Comparison of ENCODE assay signal across 32 cellular contexts in the genomic region with DNA sequence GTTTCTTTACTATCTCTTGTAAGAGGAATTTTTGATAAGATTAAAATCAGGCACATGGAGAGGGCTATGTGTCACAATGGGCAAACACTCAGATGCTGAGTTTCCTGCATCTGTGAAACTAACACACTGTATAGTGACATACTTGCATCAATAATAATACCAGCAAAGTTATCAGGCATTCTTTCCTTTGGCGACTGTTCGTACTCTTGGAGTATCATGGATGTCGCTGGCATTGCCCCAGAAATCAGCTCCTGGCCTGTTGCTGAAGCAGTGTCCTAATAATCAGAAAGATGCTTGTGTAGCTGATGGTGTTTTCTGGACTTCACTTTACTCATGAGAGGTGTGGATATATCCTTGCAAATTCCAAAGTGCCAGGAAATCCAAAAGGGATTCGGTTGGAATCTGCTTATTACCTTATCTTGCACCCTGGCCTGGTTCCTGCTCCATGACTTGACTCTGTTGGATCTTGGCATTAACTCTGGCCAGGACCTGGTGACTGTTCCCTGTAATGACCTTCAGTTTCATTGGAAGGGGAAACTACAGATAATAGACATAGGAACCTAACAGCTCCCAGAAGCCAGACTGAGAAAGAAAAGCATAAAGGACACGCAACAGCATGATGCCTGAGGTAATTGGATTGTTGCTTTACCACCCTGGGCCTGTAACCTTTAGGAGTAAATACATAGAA.
"Had no signal": no experiment of that assay in that cellular context is flagged by ENCODE, and none has a peak within 500 bp of the region (broad histone marks: within the 10 kb centered on the region; RNA-seq: fewer than 3 reads in every experiment).

No MANE protein-coding gene starts in this region.

- H3K9me3 ChIP-seq: MG63, SJCRH30 had no signal

- H3K27ac Mint-ChIP-seq: activated CD4-positive, alpha-beta memory T cell treated with anti-CD3 and anti-CD28 coated beads, Interleukin-2, amount 10 ng/mL, durations not matched to agents 7 days and 5 days; activated CD8-positive, alpha-beta memory T cell treated with anti-CD3 and anti-CD28 coated beads, Interleukin-2, amount 10 ng/mL, durations not matched to agents 7 days and 5 days; activated naive CD4-positive, alpha-beta T cell treated with anti-CD3 and anti-CD28 coated beads, Interleukin-2, amount 10 ng/mL, durations not matched to agents 7 days and 5 days; activated naive CD8-positive, alpha-beta T cell; activated naive CD8-positive, alpha-beta T cell treated with anti-CD3 and anti-CD28 coated beads, Interleukin-2, amount 50 U/mL, for 24 hours had no signal

- H3K4me3 ChIP-seq: MG63, PC-9, SJCRH30, SK-N-MC had no signal

- H3K27me3 ChIP-seq: brain microvascular endothelial cell, MG63, SJCRH30 had no signal

- H3K4me3 Mint-ChIP-seq: activated CD4-positive, alpha-beta memory T cell treated with anti-CD3 and anti-CD28 coated beads, Interleukin-2, amount 10 ng/mL, durations not matched to agents 7 days and 5 days; activated CD8-positive, alpha-beta memory T cell treated with anti-CD3 and anti-CD28 coated beads, Interleukin-2, amount 10 ng/mL, durations not matched to agents 7 days and 5 days; activated naive CD4-positive, alpha-beta T cell treated with anti-CD3 and anti-CD28 coated beads, Interleukin-2, amount 10 ng/mL, durations not matched to agents 7 days and 5 days; activated naive CD8-positive, alpha-beta T cell; activated naive CD8-positive, alpha-beta T cell treated with anti-CD3 and anti-CD28 coated beads, Interleukin-2, amount 50 U/mL, for 24 hours; central memory CD8-positive, alpha-beta T cell had no signal

- DNase-seq: activated CD4-positive, alpha-beta memory T cell treated with anti-CD3 and anti-CD28 coated beads, Interleukin-2, amount 10 ng/mL, durations not matched to agents 7 days and 5 days; activated CD4-positive, alpha-beta T cell treated with anti-CD3 and anti-CD28 coated beads for 1 hour; activated CD4-positive, alpha-beta T cell treated with anti-CD3 and anti-CD28 coated beads for 48 hours; activated CD4-positive, CD25-positive, alpha-beta regulatory T cell; activated CD8-positive, alpha-beta memory T cell treated with anti-CD3 and anti-CD28 coated beads for 24 hours; activated CD8-positive, alpha-beta memory T cell treated with anti-CD3 and anti-CD28 coated beads, Interleukin-2, amount 10 ng/mL, durations not matched to agents 7 days and 5 days; activated CD8-positive, alpha-beta memory T cell treated with anti-CD3 and anti-CD28 coated beads, Interleukin-2, amount 50 U/mL, for 48 hours; activated effector memory CD4-positive, alpha-beta T cell treated with Interleukin-2 at 50 U/mL for 16 hours; activated naive CD4-positive, alpha-beta T cell treated with anti-CD3 and anti-CD28 coated beads, Interleukin-2, amount 10 ng/mL, durations not matched to agents 7 days and 5 days; activated naive CD8-positive, alpha-beta T cell treated with anti-CD3 and anti-CD28 coated beads, Interleukin-2, amount 50 U/mL, for 24 hours; activated T-cell treated with anti-CD3 and anti-CD28 coated beads, Interleukin-2, amount 50 U/mL, for 48 hours; anterior cingulate cortex; brain microvascular endothelial cell; Kasumi-1; KG1; MG63; NCI-H1092; NCI-H1436 treated with DMSO at 0.1 percent for 48 hours; NCI-H1694 treated with DMSO at 0.1 percent for 48 hours; NCI-H2029; NCI-H510A; NCI-H526; NCI-H774; PC-9; SHP77; SJCRH30; T1000; WERI-Rb-1 had no signal

- H3K9me3 Mint-ChIP-seq: activated CD4-positive, alpha-beta memory T cell treated with anti-CD3 and anti-CD28 coated beads, Interleukin-2, amount 10 ng/mL, durations not matched to agents 7 days and 5 days; activated naive CD4-positive, alpha-beta T cell treated with anti-CD3 and anti-CD28 coated beads, Interleukin-2, amount 10 ng/mL, durations not matched to agents 7 days and 5 days; activated naive CD8-positive, alpha-beta T cell treated with anti-CD3 and anti-CD28 coated beads, Interleukin-2, amount 50 U/mL, for 24 hours; central memory CD8-positive, alpha-beta T cell had no signal

- H3K27me3 Mint-ChIP-seq: activated CD4-positive, alpha-beta memory T cell treated with anti-CD3 and anti-CD28 coated beads, Interleukin-2, amount 10 ng/mL, durations not matched to agents 7 days and 5 days; activated CD8-positive, alpha-beta memory T cell treated with anti-CD3 and anti-CD28 coated beads, Interleukin-2, amount 10 ng/mL, durations not matched to agents 7 days and 5 days; activated naive CD4-positive, alpha-beta T cell treated with anti-CD3 and anti-CD28 coated beads, Interleukin-2, amount 10 ng/mL, durations not matched to agents 7 days and 5 days; activated naive CD8-positive, alpha-beta T cell; activated naive CD8-positive, alpha-beta T cell treated with anti-CD3 and anti-CD28 coated beads, Interleukin-2, amount 50 U/mL, for 24 hours; central memory CD8-positive, alpha-beta T cell had no signal

- H3K36me3 Mint-ChIP-seq: activated CD8-positive, alpha-beta memory T cell treated with anti-CD3 and anti-CD28 coated beads, Interleukin-2, amount 10 ng/mL, durations not matched to agents 7 days and 5 days; activated naive CD4-positive, alpha-beta T cell treated with anti-CD3 and anti-CD28 coated beads, Interleukin-2, amount 10 ng/mL, durations not matched to agents 7 days and 5 days; activated naive CD8-positive, alpha-beta T cell had no signal

- H3K4me1 ChIP-seq: SJCRH30 had no signal

- H2AFZ ChIP-seq: PC-9 had no signal

- H3K4me1 Mint-ChIP-seq: activated CD4-positive, alpha-beta memory T cell treated with anti-CD3 and anti-CD28 coated beads, Interleukin-2, amount 10 ng/mL, durations not matched to agents 7 days and 5 days; activated CD8-positive, alpha-beta memory T cell treated with anti-CD3 and anti-CD28 coated beads, Interleukin-2, amount 10 ng/mL, durations not matched to agents 7 days and 5 days; activated naive CD4-positive, alpha-beta T cell treated with anti-CD3 and anti-CD28 coated beads, Interleukin-2, amount 10 ng/mL, durations not matched to agents 7 days and 5 days; activated naive CD8-positive, alpha-beta T cell treated with anti-CD3 and anti-CD28 coated beads, Interleukin-2, amount 50 U/mL, for 24 hours; central memory CD8-positive, alpha-beta T cell had no signal

- H3K36me3 ChIP-seq: brain microvascular endothelial cell, MG63, SJCRH30, WERI-Rb-1 had no signal

- H3K4me2 ChIP-seq: PC-9 had no signal

- H3K27ac ChIP-seq: brain microvascular endothelial cell, PC-9, RWPE1, SJCRH30, SK-N-MC, WERI-Rb-1 had no signal
